13 cellular contexts compared by ENCODE assay signal in genomic region chr5:113678202-113678601, GRCh38.
"Had no signal": no experiment of that assay in that cellular context is flagged by ENCODE, and none has a peak within 500 bp of the region (broad histone marks: within the 10 kb centered on the region; RNA-seq: fewer than 3 reads in every experiment).

No MANE protein-coding gene starts in this region.

- FAIRE-seq: HTR-8/SVneo had no signal

- H3K36me3 ChIP-seq: Peyer's patch, SJCRH30 had no signal

- ATAC-seq: Right ventricle myocardium inferior had no signal

- H2AFZ ChIP-seq: PC-9 had no signal

- H3K27me3 ChIP-seq: Peyer's patch had no signal

- H3K4me2 ChIP-seq: KMS-11, PC-9 had no signal

- H3K9ac ChIP-seq: KMS-11 had no signal

- DNase-seq: NCI-H2029, NCI-H2081 treated with DMSO at 0.1 percent for 48 hours, NCI-H2171, NCI-H510A, NCI-H524 treated with DMSO at 0.1 percent for 48 hours, Peyer's patch, SHP77 treated with DMSO at 0.1 percent for 48 hours had no signal

- H3K27ac ChIP-seq: HL-60, KMS-11, PC-9, Peyer's patch, SJCRH30 had no signal

- H3K9me3 ChIP-seq: Peyer's patch, SJCRH30 had no signal

- H3K4me3 ChIP-seq: PC-9, Peyer's patch, SJCRH30 had no signal

- H3K4me1 ChIP-seq: Peyer's patch, SJCRH30 had no signal
